ENCODE assay signal across 9 cellular contexts in the genomic region with DNA sequence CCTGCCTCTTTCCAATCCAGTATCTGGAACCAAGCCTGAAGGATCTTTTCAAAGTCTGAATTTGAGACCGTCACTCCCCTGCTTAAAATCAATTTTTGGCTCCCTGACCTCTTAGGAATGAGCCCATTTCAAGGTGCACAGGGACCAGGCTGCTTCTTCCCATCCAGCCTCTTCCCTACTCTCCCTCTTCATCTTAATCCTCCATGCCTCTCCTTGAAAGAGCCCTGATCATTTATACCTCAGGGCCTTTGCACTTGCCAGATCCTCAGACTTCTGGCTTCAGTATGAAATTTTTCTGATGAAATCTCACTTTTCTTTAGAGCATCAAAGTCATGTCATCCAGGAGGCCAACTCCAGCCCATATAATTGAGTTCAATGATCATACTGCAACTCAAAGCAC.
"Had no signal": no experiment of that assay in that cellular context is flagged by ENCODE, and none has a peak within 500 bp of the region (broad histone marks: within the 10 kb centered on the region; RNA-seq: fewer than 3 reads in every experiment).

No MANE protein-coding gene starts in this region.

- H3K36me3 ChIP-seq: HAP-1 had no signal

- ATAC-seq: GM23338, HCT116 had no signal

- H3K4me1 ChIP-seq: HAP-1 had no signal

- H3K4me3 Mint-ChIP-seq: GM23338, H9, HFFc6 had no signal

- H3K9me3 ChIP-seq: HAP-1 had no signal

- DNase-seq: GM23248, GOT3, H7, H9, HCEC 1CT, HFFc6 had no signal

- H3K27ac ChIP-seq: GM23248 had no signal

- H3K4me1 Mint-ChIP-seq: GM23338, H9 had no signal

- H3K27ac Mint-ChIP-seq: GM23338, H9, HFFc6 had no signal

- H3K4me3 ChIP-seq: GM23248, GM23338, HAP-1 had no signal
